11 cellular contexts compared by ENCODE assay signal in genomic region chr22:20514658-20515406, GRCh38. TPM values are rescaled to one million over a fixed set of nuclear protein-coding genes. Genes with fewer than 3 reads are reported as not detected.
DNase-seq lines count a peak whose midpoint lies in the region; ATAC-seq, FAIRE-seq and TF ChIP-seq lines count a peak whose summit lies in the region.
"Had no signal": no experiment of that assay in that cellular context is flagged by ENCODE, and none has a peak within 500 bp of the region (broad histone marks: within the 10 kb centered on the region; RNA-seq: fewer than 3 reads in every experiment).

No MANE protein-coding gene starts in this region.

- no peak for FAIRE-seq in A549 (lab: Jason Lieb, UNC)
- FAIRE-seq in astrocyte (lab: Jason Lieb, UNC) = peak; percentile 80

- H3K9me3 Mint-ChIP-seq in astrocyte (ENCODE audit: unreplicated experiment) (no peaks in the 10 kb centered on the region), endothelial cell (ENCODE audit: unreplicated experiment) (no peaks in the 10 kb centered on the region)

- POLR2A ChIA-PET in A549 (lab: Yijun Ruan, JAX) = interaction anchor here (1.1 to 1.2 kb wide), 2 partner anchors 8 to 19 kb away, joined by 3 read pairs; partner anchors contain the start of gene KLHL22

- peak overlapping the region; percentile 21 for H3K9ac ChIP-seq in astrocyte (ENCODE audit: low read length)

- TF ChIP-seq RAD21 in A549 (conservative IDR thresholded peaks at IDR 0.05 in 1 of 2, IDR thresholded peaks at IDR 0.05 in 1 of 2) = no peak

- TF ChIP-seq EP300 in A549 (IDR thresholded peaks at IDR 0.05) = no peak

- peak overlapping the region; percentile 59 for H3K27ac Mint-ChIP-seq in astrocyte (ENCODE audit: unreplicated experiment)
- no peak overlapping the region for H3K27ac Mint-ChIP-seq in endothelial cell (ENCODE audit: unreplicated experiment)

- H3K27me3 ChIP-seq in astrocyte (ENCODE audit: insufficient read depth, low read length) = no peaks in the 10 kb centered on the region

- TF ChIP-seq CTCF in A549 (IDR thresholded peaks at IDR 0.05) (no peak), astrocyte (IDR thresholded peaks at IDR 0.05; ENCODE audit: insufficient read depth, low read depth, low read length) (no peak), endothelial cell (IDR thresholded peaks at IDR 0.05; ENCODE audit: unreplicated experiment) (no peak)

- peaks cover 12% of the 10 kb centered on the region for H3K36me3 Mint-ChIP-seq in astrocyte (ENCODE audit: low read depth, unreplicated experiment)
- peaks cover 15% of the 10 kb centered on the region for H3K36me3 Mint-ChIP-seq in endothelial cell (ENCODE audit: low read depth, unreplicated experiment)

- H3K9me3 ChIP-seq in A549 = no peaks in the 10 kb centered on the region
- no peaks in the 10 kb centered on the region for H3K9me3 ChIP-seq in astrocyte (ENCODE audit: insufficient read depth, low read depth, low read length)

- CTCF ChIA-PET in A549 (lab: Yijun Ruan, JAX) = interaction anchor here (1.0 to 1.9 kb wide), 5 partner anchors 9 to 53 kb away, joined by 3 to 9 read pairs (median 4); no protein-coding TSS in a partner anchor

- no peaks in the 10 kb centered on the region for H3K27me3 Mint-ChIP-seq in astrocyte (ENCODE audit: low read depth, unreplicated experiment)
- peaks cover 8% of the 10 kb centered on the region for H3K27me3 Mint-ChIP-seq in endothelial cell (ENCODE audit: unreplicated experiment)

- peaks cover 47% of the 10 kb centered on the region for H3K4me1 ChIP-seq in A549
- H3K4me1 ChIP-seq in astrocyte (ENCODE audit: insufficient read depth, low read length) = peaks cover 45% of the 10 kb centered on the region

- no peak overlapping the region for H3K27ac ChIP-seq in A549
- peak overlapping the region; percentile 72 for H3K27ac ChIP-seq in astrocyte (ENCODE audit: low read depth, low read length)

- no peak overlapping the region for H3K4me2 ChIP-seq in A549
- H3K4me2 ChIP-seq in astrocyte (ENCODE audit: low read length) = peak overlapping the region; percentile 62

- WGBS in A549 (ENCODE audit: missing lambda C conversion rate) = 16% methylated on average over 4 of the region's 6 CpGs

- H3K36me3 ChIP-seq in astrocyte (ENCODE audit: insufficient read depth, low read length) = peaks cover 13% of the 10 kb centered on the region

- H3K4me3 ChIP-seq in A549 = no peak overlapping the region
- H3K4me3 ChIP-seq in astrocyte (ENCODE audit: insufficient read depth, low read depth, low read length) = no peak overlapping the region
- H3K4me3 ChIP-seq: coronary artery had no signal

- H2AFZ ChIP-seq in astrocyte (ENCODE audit: low read depth, low read length) = no peak overlapping the region

- peaks cover 98% of the 10 kb centered on the region for H3K79me2 ChIP-seq in astrocyte (ENCODE audit: insufficient read depth, low read length)

- TF ChIP-seq POLR2A in A549 (IDR thresholded peaks at IDR 0.05; ENCODE audit: low read length) = no peak

- ATAC-seq in A549 (peak; percentile 63 to 81), GM18870 (IDR thresholded peaks at IDR 0.05; ENCODE audit: unreplicated experiment) (no peak), HG03342 (IDR thresholded peaks at IDR 0.05; ENCODE audit: unreplicated experiment) (no peak)

- H4K20me1 ChIP-seq in astrocyte (ENCODE audit: insufficient read depth, low read length) = peaks cover 93% of the 10 kb centered on the region

- H3K4me1 Mint-ChIP-seq in astrocyte (ENCODE audit: low read depth, unreplicated experiment) (peaks cover 62% of the 10 kb centered on the region), endothelial cell (ENCODE audit: unreplicated experiment) (peaks cover 43% of the 10 kb centered on the region)

- peak in 1 of 2 experiments; percentile 31 for DNase-seq in A549 (ENCODE audit: low read depth in 1 of 2, low spot score in 1 of 2)
- peak; percentile 78 for DNase-seq in GM04503 (ENCODE audit: low read depth)
- DNase-seq in astrocyte (ENCODE audit: low read depth) = peak; percentile 85
- DNase-seq in kidney tubule cell (ENCODE audit: low spot score) = peak; percentile 80
- no peak for DNase-seq in DMS53 (lab: John Stamatoyannopoulos, UW)
- no peak for DNase-seq in endothelial cell (ENCODE audit: low spot score)
- DNase-seq: mesendoderm, NCI-H510A had no signal

- H3K4me3 Mint-ChIP-seq in astrocyte (ENCODE audit: unreplicated experiment) = no peak overlapping the region
- no peak overlapping the region for H3K4me3 Mint-ChIP-seq in endothelial cell (ENCODE audit: unreplicated experiment)

TF ChIP-seq in A549, 52 proteins besides CTCF, POLR2A, EP300 and RAD21:
- TF ChIP-seq CEBPB (IDR thresholded peaks at IDR 0.05) (no peak), HOXB13 (CRISPR knock-in tag; IDR thresholded peaks at IDR 0.05; ENCODE audit: low read depth) (no peak), BHLHE40 (IDR thresholded peaks at IDR 0.05; ENCODE audit: low read depth, low read length) (no peak), ESRRA (IDR thresholded peaks at IDR 0.05; ENCODE audit: borderline replicate concordance, low read length) (no peak), PBX3 (IDR thresholded peaks at IDR 0.05) (no peak), ATOH8 (CRISPR knock-in tag; IDR thresholded peaks at IDR 0.05; ENCODE audit: low read depth) (no peak), HOXB5 (CRISPR knock-in tag; IDR thresholded peaks at IDR 0.05) (no peak), SREBF2 (IDR thresholded peaks at IDR 0.05) (no peak), KDM5A (IDR thresholded peaks at IDR 0.05) (no peak), FOXS1 (CRISPR knock-in tag; IDR thresholded peaks at IDR 0.05) (no peak), HOXA7 (CRISPR knock-in tag; IDR thresholded peaks at IDR 0.05) (no peak), MAZ (IDR thresholded peaks at IDR 0.05; ENCODE audit: borderline replicate concordance, low read depth, low read length) (no peak), USF2 (IDR thresholded peaks at IDR 0.05) (no peak), NR3C1 (IDR thresholded peaks at IDR 0.05) (no peak), POLR2AphosphoS2 (conservative IDR thresholded peaks at IDR 0.05; ENCODE audit: low read length) (no peak), GATA3 (IDR thresholded peaks at IDR 0.05; ENCODE audit: borderline replicate concordance) (no peak), FOSL2 (IDR thresholded peaks at IDR 0.05) (no peak), FOSL2 (CRISPR knock-in tag; IDR thresholded peaks at IDR 0.05) (no peak), ZNF302 (CRISPR knock-in tag; IDR thresholded peaks at IDR 0.05) (no peak), RCOR1 (IDR thresholded peaks at IDR 0.05; ENCODE audit: low read depth, low read length) (no peak), NPAS2 (CRISPR knock-in tag; IDR thresholded peaks at IDR 0.05; ENCODE audit: borderline replicate concordance) (no peak)

RNA-seq across cellular contexts. Expression of gene MED15, which starts 7.4 kb away (rescaled TPM):
- polyA plus RNA-seq in A549 (2011; rRNA removed) (10.7 and 11.3 TPM in 2 replicates), A549 (2017; fragmentation: RNase III; extraction: RNeasy Plus Mini Kit Qiagen cat#74134 plus additional on column Dnase treatment) (29.7 to 32.6 TPM (median 30.5 TPM) in 3 replicates)
- polyA plus RNA-seq in A549 (2012; cell fraction: cytosol; rRNA removed) = 30.4 and 35.0 TPM in 2 replicates
- polyA plus RNA-seq in A549 (2012; cell fraction: nucleus; rRNA removed) = 151 and 195 TPM in 2 replicates
- 26.3 and 29.6 TPM in 2 replicates for polyA minus RNA-seq in A549 (2011; rRNA and poly(A)+ RNA removed)
- total RNA-seq in astrocyte (127 and 153 TPM in 2 replicates), endothelial cell (ENCODE audit: unreplicated experiment) (165 TPM)

RNA-seq across cellular contexts. Expression of gene KLHL22, which starts 19.2 kb away (rescaled TPM):
- polyA plus RNA-seq in A549 (2011; rRNA removed) = 11.7 and 13.9 TPM in 2 replicates
- polyA plus RNA-seq in A549 (2012; cell fraction: cytosol; rRNA removed) = 11.7 and 16.0 TPM in 2 replicates
- polyA plus RNA-seq in A549 (2012; cell fraction: nucleus; rRNA removed) = 30.3 and 36.6 TPM in 2 replicates
- 10.5 to 12.1 TPM (median 11.7 TPM) in 3 replicates for polyA plus RNA-seq in A549 (2017; fragmentation: RNase III; extraction: RNeasy Plus Mini Kit Qiagen cat#74134 plus additional on column Dnase treatment)
- polyA minus RNA-seq in A549 (2011; rRNA and poly(A)+ RNA removed) = 18.8 and 20.2 TPM in 2 replicates
- 13.7 and 14.0 TPM in 2 replicates for total RNA-seq in astrocyte
- 19.4 TPM for total RNA-seq in endothelial cell (ENCODE audit: unreplicated experiment)

Comparison
In these comparisons a context has a peak if more than half of its experiments do, and no peak if none do; other contexts are left out.
1. ATAC-seq: peak in A549 (2 of 2); none in GM18870 (single experiment) and HG03342 (single experiment).
2. DNase-seq: peak in GM04503 (single experiment), astrocyte (single experiment) and kidney tubule cell (single experiment); none in DMS53 (single experiment) and endothelial cell (single experiment).